Comparison of ENCODE assay signal across 1 cellular context in genomic region chr6:29953001-29953436, GRCh38.
TF ChIP-seq lines count a peak whose summit lies in the region.

No MANE protein-coding gene starts in this region.

TF ChIP-seq in SK-N-SH, 30 proteins besides CTCF, POLR2A, EP300 and RAD21 (continued from another document):
- TF ChIP-seq RXRA (IDR thresholded peaks at IDR 0.05; ENCODE audit: borderline replicate concordance, low read depth) (peak; percentile 14; the same call in 1 of the 2 replicates), MEF2A (IDR thresholded peaks at IDR 0.05; ENCODE audit: borderline replicate concordance, low read depth) (peak; percentile 86), NFIC (IDR thresholded peaks at IDR 0.05; ENCODE audit: borderline replicate concordance) (peak; percentile 38; the same call in 1 of the 2 replicates)
